17 cellular contexts compared by ENCODE assay signal in genomic region chr7:96418600-96418999, GRCh38.
"Had no signal": no experiment of that assay in that cellular context is flagged by ENCODE, and none has a peak within 500 bp of the region (broad histone marks: within the 10 kb centered on the region; RNA-seq: fewer than 3 reads in every experiment).

No MANE protein-coding gene starts in this region.

- ATAC-seq: esophagus mucosa; heart left ventricle; naive thymus-derived CD4-positive, alpha-beta T cell; psoas muscle; sciatic nerve had no signal

- H3K4me3 ChIP-seq: heart left ventricle, psoas muscle, spleen had no signal

- DNase-seq: effector memory CD4-positive, alpha-beta T cell; heart left ventricle; hippocampal formation; kidney glomerular epithelial cell; naive thymus-derived CD4-positive, alpha-beta T cell; nephron progenitor cell; psoas muscle; retina; spleen; stimulated activated naive CD4-positive, alpha-beta T cell; trophoblast cell had no signal

- H3K27ac ChIP-seq: heart left ventricle, parathyroid adenoma, psoas muscle, spleen had no signal

- H3K9me3 ChIP-seq: heart left ventricle, psoas muscle, spleen had no signal

- FAIRE-seq: endometrium, frontal cortex, urothelium cell line had no signal

- H3K79me2 ChIP-seq: parathyroid adenoma had no signal

- H3K9ac ChIP-seq: parathyroid adenoma had no signal

- H3K4me1 ChIP-seq: psoas muscle had no signal

- H3K27me3 ChIP-seq: heart left ventricle, spleen had no signal

- H2AFZ ChIP-seq: parathyroid adenoma had no signal

- H3K36me3 ChIP-seq: heart left ventricle, spleen had no signal
